8 cellular contexts compared by ENCODE assay signal in genomic region chr10:102869290-102870198, GRCh38. TPM values are rescaled to one million over a fixed set of nuclear protein-coding genes. Genes with fewer than 3 reads are reported as not detected.
DNase-seq lines count a peak whose midpoint lies in the region; ATAC-seq, FAIRE-seq and TF ChIP-seq lines count a peak whose summit lies in the region.

Gene AS3MT, plus strand, starts transcription at chr10:102869470. Its CDS starts 123 bp downstream, at chr10:102869593.

- peak; percentile 18 for DNase-seq in A172 (ENCODE audit: low spot score)
- peak; percentile 45 for DNase-seq in GM13977 (ENCODE audit: low spot score)
- DNase-seq in SJSA1 (ENCODE audit: low read depth in 1 of 2, low spot score in 2 of 2) = peak in 1 of 2 experiments; percentile 29
- peak; percentile 22 for DNase-seq in endothelial cell of umbilical vein (ENCODE audit: low read depth, low spot score)
- peak; percentile 73 for DNase-seq in upper lobe of right lung
- DNase-seq in RKO (ENCODE audit: low spot score) = no peak

- 0 out of 2 replicates have a peak, but pooled peaks cover 3% of the 10 kb centered on the region for H3K36me3 ChIP-seq in SJSA1
- H3K36me3 ChIP-seq in endothelial cell of umbilical vein (ENCODE audit: control insufficient read depth in 2 of 2, extremely low read depth in 1 of 2, insufficient read depth in 2 of 2, low read length in 2 of 2) = no peaks in the 10 kb centered on the region
- H3K36me3 ChIP-seq in mucosa of stomach (ENCODE audit: control insufficient read depth, insufficient read depth, low read length) = no peaks in the 10 kb centered on the region
- no peaks in the 10 kb centered on the region for H3K36me3 ChIP-seq in upper lobe of right lung

- in situ Hi-C loops in GM13977 (cut with MboI; ENCODE audit: low pct_unique_long_range_greater_than_20kb, low sequenced_read_pairs, unreplicated experiment) = no loop called here

- H3K79me2 ChIP-seq in endothelial cell of umbilical vein (ENCODE audit: control insufficient read depth, insufficient read depth, low read length) = no peaks in the 10 kb centered on the region

- TF ChIP-seq POLR2A in endothelial cell of umbilical vein (IDR thresholded peaks at IDR 0.05; ENCODE audit: low read depth, low read length) = no peak

- intact Hi-C loops in endothelial cell of umbilical vein (cut with micrococcal nuclease) (no loop called here), upper lobe of right lung (cut with DNase I) (no loop called here)

- POLR2A ChIA-PET in endothelial cell of umbilical vein (lab: Charles Lee) = no interaction called here

- ATAC-seq in upper lobe of right lung (peak; percentile 92), GM21786 (IDR thresholded peaks at IDR 0.05; ENCODE audit: unreplicated experiment) (no peak)

- peak within 1 kb of the TSS; percentile 74 for H3K4me2 ChIP-seq in endothelial cell of umbilical vein (ENCODE audit: insufficient read depth, low read length)

- H3K9me3 ChIP-seq in SJSA1 (replicated peaks) (no peaks in the 10 kb centered on the region), endothelial cell of umbilical vein (replicated peaks; ENCODE audit: control insufficient read depth, insufficient read depth, low read length) (no peaks in the 10 kb centered on the region), mucosa of stomach (ENCODE audit: control insufficient read depth, low read length) (no peaks in the 10 kb centered on the region), upper lobe of right lung (no peaks in the 10 kb centered on the region)

- H3K4me1 ChIP-seq in SJSA1 (replicated peaks) (0 out of 2 replicates have a peak, but pooled peaks cover 6% of the 10 kb centered on the region), endothelial cell of umbilical vein (ENCODE audit: control insufficient read depth, extremely low read depth, insufficient read depth, low read length) (peaks cover 5% of the 10 kb centered on the region), mucosa of stomach (ENCODE audit: control insufficient read depth, insufficient read depth, low read length) (peaks cover 9% of the 10 kb centered on the region), upper lobe of right lung (no peaks in the 10 kb centered on the region)

- no peaks in the 10 kb centered on the region for H4K20me1 ChIP-seq in endothelial cell of umbilical vein (replicated peaks; ENCODE audit: control insufficient read depth, extremely low read depth, insufficient read depth, low read length)

- dilution Hi-C loops in endothelial cell of umbilical vein (cut with MboI; ENCODE audit: extremely low pct_ligation_motif_present, low sequenced_read_pairs) = no loop called here

- H3K9me1 ChIP-seq in endothelial cell of umbilical vein (replicated peaks; ENCODE audit: control insufficient read depth, extremely low read depth, insufficient read depth, low read length) = no peaks in the 10 kb centered on the region

- peak within 1 kb of the TSS; percentile 11; the same call in 1 of the 2 replicates for H3K4me3 ChIP-seq in SJSA1
- peak within 1 kb of the TSS in 2 of 3 experiments; percentile 42 to 53 for H3K4me3 ChIP-seq in endothelial cell of umbilical vein (replicated peaks in 1 of 3; ENCODE audit: insufficient read depth in 1 of 3, low read depth in 1 of 3, low read length in 3 of 3)
- H3K4me3 ChIP-seq in mucosa of stomach (ENCODE audit: low read length) = no peak within 1 kb of the TSS
- H3K4me3 ChIP-seq in upper lobe of right lung = peak within 1 kb of the TSS; percentile 49

- peak within 1 kb of the TSS; percentile 80 for H2AFZ ChIP-seq in endothelial cell of umbilical vein (ENCODE audit: low read depth, low read length)

- CTCF ChIA-PET in endothelial cell of umbilical vein (lab: Charles Lee) = interaction anchor here (0.9 to 1.3 kb wide), 5 partner anchors 24 to 191 kb away, joined by 3 to 10 read pairs (median 3); partner anchors contain the start of gene CYP17A1

- no TSS peak for BruUV-seq in endothelial cell of umbilical vein (replicated peaks; lab: Mats Ljungman, UMichigan)

- no peaks in the 10 kb centered on the region; the same call in none of the 2 replicates for H3K27me3 ChIP-seq in SJSA1 (replicated peaks)
- H3K27me3 ChIP-seq in endothelial cell of umbilical vein (ENCODE audit: control insufficient read depth in 2 of 2, insufficient read depth in 2 of 2, low read length in 2 of 2) = peaks cover 2 to 6% of the 10 kb centered on the region in 2 experiments
- peaks cover 8% of the 10 kb centered on the region for H3K27me3 ChIP-seq in mucosa of stomach (ENCODE audit: control insufficient read depth, insufficient read depth, low read length)
- H3K27me3 ChIP-seq in upper lobe of right lung = no peaks in the 10 kb centered on the region

- FAIRE-seq in endothelial cell of umbilical vein (lab: Jason Lieb, UNC) = no peak

- H3K27ac ChIP-seq in SJSA1 (no peak within 1 kb of the TSS), endothelial cell of umbilical vein (ENCODE audit: insufficient read depth, low read depth, low read length) (no peak within 1 kb of the TSS), upper lobe of right lung (no peak within 1 kb of the TSS)

- H3K9ac ChIP-seq in endothelial cell of umbilical vein (replicated peaks; ENCODE audit: extremely low read depth, insufficient read depth, low read length) (no peak within 1 kb of the TSS), mucosa of stomach (ENCODE audit: low read length) (peak within 1 kb of the TSS; percentile 64)

- TF ChIP-seq CTCF in GM13977 (IDR thresholded peaks at IDR 0.05; ENCODE audit: extremely low read depth, insufficient read depth, missing control alignments) (no peak), endothelial cell of umbilical vein (IDR thresholded peaks at IDR 0.05; ENCODE audit: extremely low read depth in 1 of 2, insufficient read depth in 1 of 2, low read depth in 1 of 2, low read length in 2 of 2) (no peak), upper lobe of right lung (IDR thresholded peaks at IDR 0.05) (no peak)

TF ChIP-seq in endothelial cell of umbilical vein, 7 proteins besides CTCF, POLR2A, EP300 and RAD21:
- TF ChIP-seq GATA2 (IDR thresholded peaks at IDR 0.05; ENCODE audit: insufficient read depth, insufficient read length, low read depth, low read length) = no peak
- no peak for TF ChIP-seq MAX (IDR thresholded peaks at IDR 0.05; ENCODE audit: insufficient read depth, insufficient read length)
- no peak for TF ChIP-seq EZH2 (IDR thresholded peaks at IDR 0.05; ENCODE audit: borderline replicate concordance, low read depth, low read length, severe bottlenecking)
- no peak for TF ChIP-seq POLR2AphosphoS5 (IDR thresholded peaks at IDR 0.05; ENCODE audit: insufficient read depth, low read depth, low read length)
- TF ChIP-seq JUN (IDR thresholded peaks at IDR 0.05; ENCODE audit: borderline replicate concordance, insufficient read depth, insufficient read length, low read depth) = no peak
- TF ChIP-seq FOS (IDR thresholded peaks at IDR 0.05; ENCODE audit: borderline replicate concordance, insufficient read depth, low read length) = no peak
- TF ChIP-seq MYC (IDR thresholded peaks at IDR 0.05; ENCODE audit: low read depth, low read length) = no peak

RNA-seq across cellular contexts. Expression of gene AS3MT, which starts in this region (rescaled TPM):
- total RNA-seq in A172 (2014; rRNA removed; shearing (Covaris generic)) = 29.4 and 30.1 TPM in 2 replicates
- 0.09 and 0.45 TPM in 2 replicates for total RNA-seq in SJSA1 (2014; rRNA removed; shearing (Covaris generic))
- total RNA-seq in endothelial cell of umbilical vein (0.95 TPM in 1 of 2 replicates, not detected in the other), upper lobe of right lung (2.5 TPM)
- 0.72 and 1.0 TPM in 2 replicates for polyA plus RNA-seq in endothelial cell of umbilical vein
- polyA plus RNA-seq in endothelial cell of umbilical vein (2011; cell fraction: cytosol; rRNA removed) = 1.1 and 1.3 TPM in 2 replicates
- polyA plus RNA-seq in endothelial cell of umbilical vein (2011; cell fraction: nucleus; rRNA removed) = 0.78 and 1.8 TPM in 2 replicates
- polyA plus RNA-seq in endothelial cell of umbilical vein (2012) = 0.82 and 1.1 TPM in 2 replicates
- polyA minus RNA-seq in endothelial cell of umbilical vein = 0.72 and 1.4 TPM in 2 replicates
- polyA minus RNA-seq in endothelial cell of umbilical vein (2011; cell fraction: cytosol; rRNA and poly(A)+ RNA removed) = not detected
- polyA minus RNA-seq in endothelial cell of umbilical vein (2011; cell fraction: nucleus; rRNA and poly(A)+ RNA removed) = 0.34 and 0.58 TPM in 2 replicates
